8 cellular contexts compared by ENCODE assay signal in the genomic region with DNA sequence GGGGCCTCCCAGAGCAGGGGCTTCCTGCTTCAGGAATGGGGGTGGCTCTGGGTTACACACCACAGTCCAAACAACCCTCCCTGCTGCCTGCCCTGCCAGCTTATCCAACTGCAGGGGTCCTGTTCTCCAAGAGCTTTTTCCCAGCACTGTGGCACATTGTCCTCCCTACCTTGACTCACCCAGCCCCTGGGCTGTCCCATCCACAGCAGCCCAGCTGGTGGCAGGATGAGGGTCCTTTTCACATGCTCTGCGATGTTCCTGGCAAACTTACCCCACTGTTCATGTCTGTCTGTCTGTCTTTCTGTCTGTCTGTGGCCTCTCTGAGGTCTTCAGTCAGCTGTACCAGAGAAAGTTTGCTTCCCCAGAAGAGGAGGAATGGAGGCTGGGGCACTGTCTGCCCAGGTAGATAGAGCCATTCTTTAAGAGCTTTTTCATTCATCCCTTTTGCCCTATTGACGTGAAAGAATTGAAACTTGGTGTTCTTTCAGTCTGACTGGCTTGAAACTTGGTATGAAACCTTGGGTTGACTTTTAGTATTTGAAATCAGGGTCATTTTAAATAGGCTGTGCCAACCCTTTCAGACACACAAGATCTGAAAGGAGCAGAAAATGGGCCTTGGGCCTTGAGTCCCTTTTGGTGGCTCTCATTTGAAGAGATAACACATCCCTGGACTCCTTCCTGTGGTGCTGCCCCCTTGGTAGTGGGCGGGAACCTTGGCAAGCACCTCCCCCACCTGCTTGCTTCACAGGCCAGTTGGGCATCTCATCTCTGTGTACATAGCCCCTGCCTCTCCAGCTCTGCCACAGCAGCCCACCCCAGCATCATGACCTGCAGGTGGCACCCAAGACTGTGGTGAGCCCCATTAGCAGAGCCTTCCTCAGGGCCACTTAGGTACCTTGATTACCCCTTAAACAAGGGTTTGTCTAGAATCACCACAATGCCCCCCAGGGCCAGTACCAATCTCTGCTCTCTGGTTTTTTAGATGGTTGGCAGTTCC.
DNase-seq lines count a peak whose midpoint lies in the region; ATAC-seq and TF ChIP-seq lines count a peak whose summit lies in the region.

No MANE protein-coding gene starts in this region.

- no peaks in the 10 kb centered on the region for H3K9me3 Mint-ChIP-seq in activated CD4-positive, alpha-beta T cell treated with anti-CD3 and anti-CD28 coated beads, Interleukin-2, amount 10 ng/mL, durations not matched to agents 24 days and 14 days

- intact Hi-C loops in activated CD4-positive, alpha-beta T cell treated with anti-CD3 and anti-CD28 coated beads, Interleukin-2, amount 10 ng/mL, durations not matched to agents 24 days and 14 days (cut with micrococcal nuclease), result loop anchor here (5.0 kb wide), 1 partner anchor 51 kb away; no protein-coding TSS in a partner anchor

- H3K27me3 Mint-ChIP-seq in activated CD4-positive, alpha-beta T cell treated with anti-CD3 and anti-CD28 coated beads, Interleukin-2, amount 10 ng/mL, durations not matched to agents 24 days and 14 days, result no peaks in the 10 kb centered on the region

- TF ChIP-seq CTCF in fibroblast of the aortic adventitia (IDR thresholded peaks at IDR 0.05; ENCODE audit: insufficient read depth, low read length), result peak; percentile 21

- DNase-seq in H7 (peak; percentile 59), fibroblast of the aortic adventitia (ENCODE audit: low read depth) (peak; percentile 6), hippocampal formation (lab: John Stamatoyannopoulos, UW) (no peak), kidney tubule cell (ENCODE audit: low spot score) (no peak)
- peak; percentile 73 for DNase-seq in activated CD4-positive, alpha-beta T cell treated with anti-CD3 and anti-CD28 coated beads, Interleukin-2, amount 10 ng/mL, durations not matched to agents 24 days and 14 days
- peak in 2 of 3 experiments; percentile 13 to 23 for DNase-seq in stimulated activated CD4-positive, alpha-beta T cell treated with anti-CD3 and anti-CD28 coated beads, TNF-alpha, amount 100 ng/mL, for 4 hours (ENCODE audit: low read depth in 3 of 3)

- H3K36me3 Mint-ChIP-seq in activated CD4-positive, alpha-beta T cell treated with anti-CD3 and anti-CD28 coated beads, Interleukin-2, amount 10 ng/mL, durations not matched to agents 24 days and 14 days (ENCODE audit: low read depth), result peaks cover 46% of the 10 kb centered on the region

- peaks cover 11% of the 10 kb centered on the region for H3K36me3 ChIP-seq in H7 (replicated peaks; ENCODE audit: control insufficient read depth, insufficient read depth, low read length)

- no peaks in the 10 kb centered on the region for H3K27me3 ChIP-seq in H7 (ENCODE audit: control insufficient read depth, insufficient read depth, low read length)

- H3K4me1 Mint-ChIP-seq in activated CD4-positive, alpha-beta T cell treated with anti-CD3 and anti-CD28 coated beads, Interleukin-2, amount 10 ng/mL, durations not matched to agents 24 days and 14 days, result peaks cover 24% of the 10 kb centered on the region

- peak overlapping the region; percentile 40 for H3K4me3 Mint-ChIP-seq in activated CD4-positive, alpha-beta T cell treated with anti-CD3 and anti-CD28 coated beads, Interleukin-2, amount 10 ng/mL, durations not matched to agents 24 days and 14 days

- H3K27ac Mint-ChIP-seq in activated CD4-positive, alpha-beta T cell treated with anti-CD3 and anti-CD28 coated beads, Interleukin-2, amount 10 ng/mL, durations not matched to agents 24 days and 14 days, result peak overlapping the region; percentile 82

- ATAC-seq in HG02870 (IDR thresholded peaks at IDR 0.05; ENCODE audit: unreplicated experiment) (no peak), GM18858 (IDR thresholded peaks at IDR 0.05; ENCODE audit: unreplicated experiment) (no peak)

- H3K4me3 ChIP-seq in H7 (ENCODE audit: insufficient read depth, low read depth, low read length) (no peak overlapping the region), fibroblast of the aortic adventitia (ENCODE audit: low read depth, low read length) (no peak overlapping the region)

Comparison
In these comparisons a context has a peak if more than half of its experiments do, and no peak if none do; other contexts are left out.
1. DNase-seq: peak in H7 (single experiment), activated CD4-positive, alpha-beta T cell treated with anti-CD3 and anti-CD28 coated beads, Interleukin-2, amount 10 ng/mL, durations not matched to agents 24 days and 14 days (single experiment), fibroblast of the aortic adventitia (single experiment) and stimulated activated CD4-positive, alpha-beta T cell treated with anti-CD3 and anti-CD28 coated beads, TNF-alpha, amount 100 ng/mL, for 4 hours (2 of 3); none in hippocampal formation (0 of 2) and kidney tubule cell (single experiment).